27 cellular contexts compared by ENCODE assay signal in genomic region chr18:54154231-54154630, GRCh38.
"Had no signal": no experiment of that assay in that cellular context is flagged by ENCODE, and none has a peak within 500 bp of the region (broad histone marks: within the 10 kb centered on the region; RNA-seq: fewer than 3 reads in every experiment).

No MANE protein-coding gene starts in this region.

- H3K27ac ChIP-seq: ascending aorta, breast epithelium, cardiac muscle cell, colonic mucosa had no signal

- H3K27me3 Mint-ChIP-seq: activated CD4-positive, alpha-beta memory T cell treated with anti-CD3 and anti-CD28 coated beads for 36 hours; activated CD4-positive, alpha-beta T cell treated with anti-CD3 and anti-CD28 coated beads for 36 hours; activated CD4-positive, alpha-beta T cell treated with anti-CD3 and anti-CD28 coated beads, Interleukin-2, amount 10 ng/mL, durations not matched to agents 24 days and 14 days; activated CD8-positive, alpha-beta memory T cell treated with anti-CD3 and anti-CD28 coated beads, Interleukin-2, amount 10 ng/mL, durations not matched to agents 7 days and 5 days; activated naive CD8-positive, alpha-beta T cell treated with anti-CD3 and anti-CD28 coated beads, Interleukin-2, amount 10 ng/mL, durations not matched to agents 7 days and 5 days; T-cell had no signal

- H3K36me3 ChIP-seq: breast epithelium had no signal

- H3K4me3 ChIP-seq: ascending aorta, breast epithelium, cardiac muscle cell, colonic mucosa had no signal

- H3K9me3 ChIP-seq: ascending aorta, breast epithelium, colonic mucosa had no signal

- H3K9me3 Mint-ChIP-seq: activated CD4-positive, alpha-beta memory T cell treated with anti-CD3 and anti-CD28 coated beads for 36 hours; activated CD4-positive, alpha-beta T cell treated with anti-CD3 and anti-CD28 coated beads, Interleukin-2, amount 10 ng/mL, durations not matched to agents 24 days and 14 days; activated naive CD4-positive, alpha-beta T cell treated with anti-CD3 and anti-CD28 coated beads for 36 hours; activated naive CD8-positive, alpha-beta T cell treated with anti-CD3 and anti-CD28 coated beads, Interleukin-2, amount 10 ng/mL, durations not matched to agents 7 days and 5 days; activated T-helper 2 cell treated with anti-CD3 and anti-CD28 coated beads, Interferon-gamma antibody, Interleukin-2, Interleukin-4, amounts not matched to agents 10 μg/mL and 5 μg/mL and 100 μg/mL, durations not matched to agents 14 hours and 24 hours and 36 hours; brain; T-cell had no signal

- H3K4me3 Mint-ChIP-seq: activated CD4-positive, alpha-beta memory T cell treated with anti-CD3 and anti-CD28 coated beads for 36 hours; activated CD4-positive, alpha-beta T cell treated with anti-CD3 and anti-CD28 coated beads for 36 hours; activated CD4-positive, alpha-beta T cell treated with anti-CD3 and anti-CD28 coated beads, Interleukin-2, amount 10 ng/mL, durations not matched to agents 24 days and 14 days; activated CD8-positive, alpha-beta memory T cell treated with anti-CD3 and anti-CD28 coated beads, Interleukin-2, amount 10 ng/mL, durations not matched to agents 7 days and 5 days; activated CD8-positive, alpha-beta T cell treated with anti-CD3 and anti-CD28 coated beads, Interleukin-2, amount 10 ng/mL, durations not matched to agents 7 days and 5 days; activated naive CD4-positive, alpha-beta T cell treated with anti-CD3 and anti-CD28 coated beads for 36 hours; activated naive CD8-positive, alpha-beta T cell treated with anti-CD3 and anti-CD28 coated beads, Interleukin-2, amount 10 ng/mL, durations not matched to agents 7 days and 5 days; brain; T-cell had no signal

- H3K27me3 ChIP-seq: ascending aorta, breast epithelium, cardiac muscle cell, colonic mucosa had no signal

- DNase-seq: activated CD4-positive, alpha-beta memory T cell treated with anti-CD3 and anti-CD28 coated beads for 36 hours; activated CD4-positive, alpha-beta T cell treated with anti-CD3 and anti-CD28 coated beads for 36 hours; activated CD4-positive, alpha-beta T cell treated with anti-CD3 and anti-CD28 coated beads, Interleukin-2, amount 10 ng/mL, durations not matched to agents 24 days and 14 days; activated CD4-positive, CD25-positive, alpha-beta regulatory T cell; activated CD4-positive, CD25-positive, alpha-beta regulatory T cell treated with anti-CD3 and anti-CD28 coated beads, Interleukin-2, amount 50 U/mL, for 72 hours; activated CD8-positive, alpha-beta memory T cell treated with anti-CD3 and anti-CD28 coated beads, Interleukin-2, amount 10 ng/mL, durations not matched to agents 7 days and 5 days; activated CD8-positive, alpha-beta memory T cell treated with anti-CD3 and anti-CD28 coated beads, Interleukin-2, amount 50 U/mL, for 4 hours; activated CD8-positive, alpha-beta T cell treated with anti-CD3 and anti-CD28 coated beads, Interleukin-2, amount 10 ng/mL, durations not matched to agents 7 days and 5 days; activated effector memory CD4-positive, alpha-beta T cell treated with anti-CD3 and anti-CD28 coated beads, Interleukin-2, amount 50 U/mL, for 16 hours; activated naive CD4-positive, alpha-beta T cell treated with anti-CD3 and anti-CD28 coated beads for 36 hours; activated naive CD8-positive, alpha-beta T cell treated with anti-CD3 and anti-CD28 coated beads, Interleukin-2, amount 10 ng/mL, durations not matched to agents 7 days and 5 days; activated T-cell treated with anti-CD3 and anti-CD28 coated beads, Interleukin-2, amount 50 U/mL, for 1 hour; central memory CD4-positive, alpha-beta T cell; cerebellar nuclear complex; colonic mucosa; effector CD8-positive, alpha-beta T cell; foreskin fibroblast; head of caudate nucleus; SW 1271; T-cell; T-helper 2 cell had no signal

- H3K4me1 ChIP-seq: ascending aorta, breast epithelium, colonic mucosa had no signal

- ATAC-seq: activated CD4-positive, alpha-beta T cell treated with anti-CD3 and anti-CD28 coated beads for 36 hours; activated CD8-positive, alpha-beta memory T cell treated with anti-CD3 and anti-CD28 coated beads, Interleukin-2, amount 10 ng/mL, durations not matched to agents 7 days and 5 days; activated CD8-positive, alpha-beta T cell treated with anti-CD3 and anti-CD28 coated beads, Interleukin-2, amount 10 ng/mL, durations not matched to agents 7 days and 5 days; esophagus mucosa; T-cell had no signal

- H3K27ac Mint-ChIP-seq: activated CD4-positive, alpha-beta memory T cell treated with anti-CD3 and anti-CD28 coated beads for 36 hours; activated CD4-positive, alpha-beta T cell treated with anti-CD3 and anti-CD28 coated beads for 36 hours; activated CD4-positive, alpha-beta T cell treated with anti-CD3 and anti-CD28 coated beads, Interleukin-2, amount 10 ng/mL, durations not matched to agents 24 days and 14 days; activated CD8-positive, alpha-beta memory T cell treated with anti-CD3 and anti-CD28 coated beads, Interleukin-2, amount 10 ng/mL, durations not matched to agents 7 days and 5 days; activated CD8-positive, alpha-beta T cell treated with anti-CD3 and anti-CD28 coated beads, Interleukin-2, amount 10 ng/mL, durations not matched to agents 7 days and 5 days; activated naive CD4-positive, alpha-beta T cell treated with anti-CD3 and anti-CD28 coated beads for 36 hours; activated naive CD8-positive, alpha-beta T cell treated with anti-CD3 and anti-CD28 coated beads, Interleukin-2, amount 10 ng/mL, durations not matched to agents 7 days and 5 days; activated T-helper 2 cell treated with anti-CD3 and anti-CD28 coated beads, Interferon-gamma antibody, Interleukin-2, Interleukin-4, amounts not matched to agents 10 μg/mL and 5 μg/mL and 100 μg/mL, durations not matched to agents 14 hours and 24 hours and 36 hours; brain; T-cell had no signal
